Comparison of ENCODE assay signal across 15 cellular contexts in the genomic region with DNA sequence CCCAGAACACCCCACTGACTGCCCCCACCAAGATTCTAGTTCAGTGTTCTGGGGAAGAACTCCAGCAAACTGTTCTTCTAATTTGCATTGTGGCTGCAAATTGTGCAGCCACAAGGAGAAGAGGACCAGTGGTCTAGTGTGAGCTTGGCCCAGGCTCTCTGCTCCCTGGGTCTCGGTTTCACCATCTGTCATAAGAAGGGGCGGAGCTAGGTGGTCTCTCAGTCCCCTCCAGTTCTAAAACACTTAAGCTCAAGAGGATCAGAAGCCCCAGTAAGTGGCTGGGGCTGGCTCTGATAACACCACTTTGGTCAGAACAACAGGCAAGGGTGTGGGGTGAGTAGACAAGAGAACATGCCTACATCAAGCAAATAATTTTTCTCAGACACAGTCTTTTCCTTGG.
A peak's percentile ranks its signal among the peaks of the same experiment; 100 is the strongest.
DNase-seq lines count a peak whose midpoint lies in the region; ATAC-seq, FAIRE-seq and TF ChIP-seq lines count a peak whose summit lies in the region.
"Had no signal": no experiment of that assay in that cellular context is flagged by ENCODE, and none has a peak within 500 bp of the region (broad histone marks: within the 10 kb centered on the region; RNA-seq: fewer than 3 reads in every experiment).

No MANE protein-coding gene starts in this region.

- ATAC-seq in GM19324 (IDR thresholded peaks at IDR 0.05; ENCODE audit: low FRiP score, unreplicated experiment): peak; percentile 33
- peak; percentile 31 for ATAC-seq in HG03108 (IDR thresholded peaks at IDR 0.05; ENCODE audit: unreplicated experiment)

- no peak for TF ChIP-seq POLR2A in spleen (IDR thresholded peaks at IDR 0.05)
- TF ChIP-seq POLR2A in tibial nerve (IDR thresholded peaks at IDR 0.05): no peak

- peak; percentile 56 for FAIRE-seq in GM18507 (lab: Jason Lieb, UNC)
- FAIRE-seq: TTC549 had no signal

- H3K4me1 ChIP-seq in spleen: peaks cover 0 to 19% (median 6%) of the 10 kb centered on the region in 6 donors
- H3K4me1 ChIP-seq in tibial nerve: no peaks in the 10 kb centered on the region
- H3K4me1 ChIP-seq: colonic mucosa, testis, uterus had no signal

- 37 to 72% (median 49%) methylated on average over 2 of the region's 2 CpGs for WGBS in spleen, 5 donors
- WGBS in tibial nerve, 2 donors: 47 to 83% methylated on average over 2 of the region's 2 CpGs

- H3K27me3 ChIP-seq in spleen (replicated peaks in 1 of 7) (peaks cover 0 to 20% (median 0%) of the 10 kb centered on the region in 7 donors), tibial nerve (no peaks in the 10 kb centered on the region)
- H3K27me3 ChIP-seq: colonic mucosa, testis, uterus had no signal

- DNase-seq in GM18507 (ENCODE audit: extremely low spot score, insufficient read length, low read depth) (no peak), SK-N-DZ (ENCODE audit: low spot score) (peak; percentile 32), OCI-M1 (lab: John Stamatoyannopoulos, UW) (no peak), spleen (no peak), tibial nerve (ENCODE audit: low spot score in 2 of 2) (no peak)
- DNase-seq: effector memory CD4-positive, alpha-beta T cell had no signal

- intact Hi-C loops in spleen (cut with DNase I; ENCODE audit: low total_unique reads): no loop called here

- H3K9me3 ChIP-seq in spleen (no peaks in the 10 kb centered on the region), tibial nerve (no peaks in the 10 kb centered on the region)
- H3K9me3 ChIP-seq: colonic mucosa, SK-N-SH, testis, uterus had no signal

- no peak for TF ChIP-seq EP300 in tibial nerve (IDR thresholded peaks at IDR 0.05)

- no peak for TF ChIP-seq CTCF in spleen (IDR thresholded peaks at IDR 0.05 in 8 of 11, conservative IDR thresholded peaks at IDR 0.05 in 3 of 11)
- no peak for TF ChIP-seq CTCF in tibial nerve (IDR thresholded peaks at IDR 0.05)

- H3K36me3 ChIP-seq in spleen (no peaks in the 10 kb centered on the region), tibial nerve (no peaks in the 10 kb centered on the region)
- H3K36me3 ChIP-seq: cardiac muscle cell, colonic mucosa, uterus had no signal

- no peak overlapping the region for H3K4me3 ChIP-seq in spleen
- H3K4me3 ChIP-seq in tibial nerve: no peak overlapping the region
- H3K4me3 ChIP-seq: cardiac muscle cell, colonic mucosa, GM12878, testis, uterus had no signal

- no peak overlapping the region for H3K27ac ChIP-seq in spleen
- no peak overlapping the region for H3K27ac ChIP-seq in tibial nerve
- H3K27ac ChIP-seq: cardiac muscle cell, colonic mucosa, testis, uterus had no signal
